In genomic region chrX:48936429-48937064, GRCh38 we compare ENCODE assay signal across 12 cellular contexts.
DNase-seq lines count a peak whose midpoint lies in the region; ATAC-seq lines count a peak whose summit lies in the region.
"Had no signal": no experiment of that assay in that cellular context is flagged by ENCODE, and none has a peak within 500 bp of the region (broad histone marks: within the 10 kb centered on the region; RNA-seq: fewer than 3 reads in every experiment).

No MANE protein-coding gene starts in this region.

- H3K4me3 Mint-ChIP-seq in T-helper 2 cell treated with Interferon-gamma antibody and Interleukin-4, amounts not matched to agents 5 μg/mL and 100 μg/mL, for 36 hours = peak overlapping the region; percentile 92
- peak overlapping the region; percentile 87 for H3K4me3 Mint-ChIP-seq in activated naive CD8-positive, alpha-beta T cell

- DNase-seq in T-helper 2 cell treated with Interferon-gamma antibody and Interleukin-4, amounts not matched to agents 5 μg/mL and 100 μg/mL, for 36 hours (ENCODE audit: low spot score) = no peak
- no peak for DNase-seq in T-helper 2 cell
- DNase-seq in HuH-7 (ENCODE audit: low spot score) = no peak
- DNase-seq in NCI-H2107 (lab: John Stamatoyannopoulos, UW) = no peak
- no peak for DNase-seq in NCI-H128 (lab: John Stamatoyannopoulos, UW; ENCODE audit: unreplicated experiment)
- DNase-seq: 8988T, foreskin melanocyte, NCI-H1048 had no signal

- H3K27ac Mint-ChIP-seq in T-helper 2 cell treated with Interferon-gamma antibody and Interleukin-4, amounts not matched to agents 5 μg/mL and 100 μg/mL, for 36 hours = peak overlapping the region; percentile 99
- H3K27ac Mint-ChIP-seq in activated naive CD8-positive, alpha-beta T cell = peak overlapping the region; percentile 98

- no peaks in the 10 kb centered on the region for H3K9me3 Mint-ChIP-seq in T-helper 2 cell treated with Interferon-gamma antibody and Interleukin-4, amounts not matched to agents 5 μg/mL and 100 μg/mL, for 36 hours
- no peaks in the 10 kb centered on the region for H3K9me3 Mint-ChIP-seq in activated naive CD8-positive, alpha-beta T cell (ENCODE audit: low read depth)

- H3K27ac ChIP-seq in skin epidermis = peak overlapping the region in 16 of 21 experiments; percentile 3 to 84 (median 61)

- H3K4me1 Mint-ChIP-seq in T-helper 2 cell treated with Interferon-gamma antibody and Interleukin-4, amounts not matched to agents 5 μg/mL and 100 μg/mL, for 36 hours (ENCODE audit: low read depth) = peaks cover 64% of the 10 kb centered on the region
- H3K4me1 Mint-ChIP-seq in activated naive CD8-positive, alpha-beta T cell (ENCODE audit: low read depth) = peaks cover 72% of the 10 kb centered on the region

- no peaks in the 10 kb centered on the region for H3K27me3 Mint-ChIP-seq in T-helper 2 cell treated with Interferon-gamma antibody and Interleukin-4, amounts not matched to agents 5 μg/mL and 100 μg/mL, for 36 hours (ENCODE audit: low read depth)
- no peaks in the 10 kb centered on the region for H3K27me3 Mint-ChIP-seq in activated naive CD8-positive, alpha-beta T cell

- H3K4me3 ChIP-seq in skin epidermis = no peak overlapping the region
- H3K4me3 ChIP-seq: mucosa of descending colon had no signal

- H3K36me3 Mint-ChIP-seq in T-helper 2 cell treated with Interferon-gamma antibody and Interleukin-4, amounts not matched to agents 5 μg/mL and 100 μg/mL, for 36 hours (ENCODE audit: low read depth) = peaks cover 49% of the 10 kb centered on the region
- H3K36me3 Mint-ChIP-seq in activated naive CD8-positive, alpha-beta T cell = peaks cover 13% of the 10 kb centered on the region

- peak; percentile 6 for ATAC-seq in HG03097 (IDR thresholded peaks at IDR 0.05; ENCODE audit: low FRiP score, unreplicated experiment)
